In the genomic region with DNA sequence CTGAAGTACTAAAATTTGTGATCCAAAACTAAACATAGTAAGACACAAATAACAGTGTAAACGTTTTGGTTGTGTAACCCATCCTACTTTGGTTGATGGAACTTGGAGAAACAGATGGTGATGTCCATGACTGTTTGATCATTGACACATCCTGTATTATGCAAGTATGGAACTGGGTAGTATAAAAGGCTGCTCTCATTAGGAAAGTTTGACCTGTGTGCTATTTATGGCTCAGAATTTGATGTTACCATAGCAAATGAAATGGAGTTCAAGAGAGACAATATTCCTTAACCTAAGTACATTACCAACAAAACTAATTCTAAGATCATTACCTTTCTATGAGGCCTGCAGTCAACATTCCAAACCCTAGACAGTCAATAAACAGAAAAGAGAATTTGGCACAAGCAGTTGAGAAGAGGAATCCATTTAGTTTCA, we compare ENCODE assay signal across 1 cellular context.
TF ChIP-seq lines count a peak whose summit lies in the region.

No MANE protein-coding gene starts in this region.

TF ChIP-seq in HepG2, 621 proteins besides CTCF, POLR2A, EP300 and RAD21 (continued from another document and continues in another):
- no peak for TF ChIP-seq ZNF513 (CRISPR knock-in tag; conservative IDR thresholded peaks at IDR 0.05)
- TF ChIP-seq ZNF546 (CRISPR knock-in tag; conservative IDR thresholded peaks at IDR 0.05) = no peak
- TF ChIP-seq FOXA3 (CRISPR knock-in tag; IDR thresholded peaks at IDR 0.05) = peak; percentile 64
- TF ChIP-seq ZNF556 (CRISPR knock-in tag; IDR thresholded peaks at IDR 0.05; ENCODE audit: borderline replicate concordance) = no peak
- TF ChIP-seq ZNF567 (CRISPR knock-in tag; IDR thresholded peaks at IDR 0.05; ENCODE audit: borderline replicate concordance) = no peak
- 0 out of 2 replicates have a peak, but pooled peaks have one; percentile 33 for TF ChIP-seq ZNF12 (CRISPR knock-in tag; IDR thresholded peaks at IDR 0.05)
- TF ChIP-seq ZNF670 (CRISPR knock-in tag; IDR thresholded peaks at IDR 0.05; ENCODE audit: borderline replicate concordance) = no peak; the same call in 1 of the 2 replicates
- no peak for TF ChIP-seq ZFP41 (CRISPR knock-in tag; IDR thresholded peaks at IDR 0.05; ENCODE audit: borderline replicate concordance)
- 0 out of 2 replicates have a peak, but pooled peaks have one; percentile 44 for TF ChIP-seq ZBTB34 (CRISPR knock-in tag; IDR thresholded peaks at IDR 0.05)
- TF ChIP-seq, protein P1, sequence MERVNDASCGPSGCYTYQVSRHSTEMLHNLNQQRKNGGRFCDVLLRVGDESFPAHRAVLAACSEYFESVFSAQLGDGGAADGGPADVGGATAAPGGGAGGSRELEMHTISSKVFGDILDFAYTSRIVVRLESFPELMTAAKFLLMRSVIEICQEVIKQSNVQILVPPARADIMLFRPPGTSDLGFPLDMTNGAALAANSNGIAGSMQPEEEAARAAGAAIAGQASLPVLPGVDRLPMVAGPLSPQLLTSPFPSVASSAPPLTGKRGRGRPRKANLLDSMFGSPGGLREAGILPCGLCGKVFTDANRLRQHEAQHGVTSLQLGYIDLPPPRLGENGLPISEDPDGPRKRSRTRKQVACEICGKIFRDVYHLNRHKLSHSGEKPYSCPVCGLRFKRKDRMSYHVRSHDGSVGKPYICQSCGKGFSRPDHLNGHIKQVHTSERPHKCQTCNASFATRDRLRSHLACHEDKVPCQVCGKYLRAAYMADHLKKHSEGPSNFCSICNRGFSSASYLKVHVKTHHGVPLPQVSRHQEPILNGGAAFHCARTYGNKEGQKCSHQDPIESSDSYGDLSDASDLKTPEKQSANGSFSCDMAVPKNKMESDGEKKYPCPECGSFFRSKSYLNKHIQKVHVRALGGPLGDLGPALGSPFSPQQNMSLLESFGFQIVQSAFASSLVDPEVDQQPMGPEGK (CRISPR knock-in tag; IDR thresholded peaks at IDR 0.05) = no peak
- no peak for TF ChIP-seq NRL (CRISPR knock-in tag; IDR thresholded peaks at IDR 0.05; ENCODE audit: borderline replicate concordance)
- TF ChIP-seq, protein P2, sequence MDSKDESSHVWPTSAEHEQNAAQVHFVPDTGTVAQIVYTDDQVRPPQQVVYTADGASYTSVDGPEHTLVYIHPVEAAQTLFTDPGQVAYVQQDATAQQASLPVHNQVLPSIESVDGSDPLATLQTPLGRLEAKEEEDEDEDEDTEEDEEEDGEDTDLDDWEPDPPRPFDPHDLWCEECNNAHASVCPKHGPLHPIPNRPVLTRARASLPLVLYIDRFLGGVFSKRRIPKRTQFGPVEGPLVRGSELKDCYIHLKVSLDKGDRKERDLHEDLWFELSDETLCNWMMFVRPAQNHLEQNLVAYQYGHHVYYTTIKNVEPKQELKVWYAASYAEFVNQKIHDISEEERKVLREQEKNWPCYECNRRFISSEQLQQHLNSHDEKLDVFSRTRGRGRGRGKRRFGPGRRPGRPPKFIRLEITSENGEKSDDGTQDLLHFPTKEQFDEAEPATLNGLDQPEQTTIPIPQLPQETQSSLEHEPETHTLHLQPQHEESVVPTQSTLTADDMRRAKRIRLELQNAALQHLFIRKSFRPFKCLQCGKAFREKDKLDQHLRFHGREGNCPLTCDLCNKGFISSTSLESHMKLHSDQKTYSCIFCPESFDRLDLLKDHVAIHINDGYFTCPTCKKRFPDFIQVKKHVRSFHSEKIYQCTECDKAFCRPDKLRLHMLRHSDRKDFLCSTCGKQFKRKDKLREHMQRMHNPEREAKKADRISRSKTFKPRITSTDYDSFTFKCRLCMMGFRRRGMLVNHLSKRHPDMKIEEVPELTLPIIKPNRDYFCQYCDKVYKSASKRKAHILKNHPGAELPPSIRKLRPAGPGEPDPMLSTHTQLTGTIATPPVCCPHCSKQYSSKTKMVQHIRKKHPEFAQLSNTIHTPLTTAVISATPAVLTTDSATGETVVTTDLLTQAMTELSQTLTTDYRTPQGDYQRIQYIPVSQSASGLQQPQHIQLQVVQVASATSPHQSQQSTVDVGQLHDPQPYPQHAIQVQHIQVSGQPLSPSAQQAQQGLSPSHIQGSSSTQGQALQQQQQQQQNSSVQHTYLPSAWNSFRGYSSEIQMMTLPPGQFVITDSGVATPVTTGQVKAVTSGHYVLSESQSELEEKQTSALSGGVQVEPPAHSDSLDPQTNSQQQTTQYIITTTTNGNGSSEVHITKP (CRISPR knock-in tag; IDR thresholded peaks at IDR 0.05; ENCODE audit: low read depth) = no peak
- no peak for TF ChIP-seq ZC3H13 (CRISPR knock-in tag; IDR thresholded peaks at IDR 0.05)
- TF ChIP-seq ZNF264 (CRISPR knock-in tag; IDR thresholded peaks at IDR 0.05) = 0 out of 2 replicates have a peak, but pooled peaks have one; percentile 52
- no peak for TF ChIP-seq CENPBD1 (CRISPR knock-in tag; IDR thresholded peaks at IDR 0.05; ENCODE audit: borderline replicate concordance, low read depth)
- TF ChIP-seq, protein P3, sequence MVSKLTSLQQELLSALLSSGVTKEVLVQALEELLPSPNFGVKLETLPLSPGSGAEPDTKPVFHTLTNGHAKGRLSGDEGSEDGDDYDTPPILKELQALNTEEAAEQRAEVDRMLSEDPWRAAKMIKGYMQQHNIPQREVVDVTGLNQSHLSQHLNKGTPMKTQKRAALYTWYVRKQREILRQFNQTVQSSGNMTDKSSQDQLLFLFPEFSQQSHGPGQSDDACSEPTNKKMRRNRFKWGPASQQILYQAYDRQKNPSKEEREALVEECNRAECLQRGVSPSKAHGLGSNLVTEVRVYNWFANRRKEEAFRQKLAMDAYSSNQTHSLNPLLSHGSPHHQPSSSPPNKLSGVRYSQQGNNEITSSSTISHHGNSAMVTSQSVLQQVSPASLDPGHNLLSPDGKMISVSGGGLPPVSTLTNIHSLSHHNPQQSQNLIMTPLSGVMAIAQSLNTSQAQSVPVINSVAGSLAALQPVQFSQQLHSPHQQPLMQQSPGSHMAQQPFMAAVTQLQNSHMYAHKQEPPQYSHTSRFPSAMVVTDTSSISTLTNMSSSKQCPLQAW (CRISPR knock-in tag; IDR thresholded peaks at IDR 0.05) = no peak
- no peak for TF ChIP-seq GATAD1 (CRISPR knock-in tag; IDR thresholded peaks at IDR 0.05)
- no peak for TF ChIP-seq NFE2 (CRISPR knock-in tag; IDR thresholded peaks at IDR 0.05)
- TF ChIP-seq, protein P4, sequence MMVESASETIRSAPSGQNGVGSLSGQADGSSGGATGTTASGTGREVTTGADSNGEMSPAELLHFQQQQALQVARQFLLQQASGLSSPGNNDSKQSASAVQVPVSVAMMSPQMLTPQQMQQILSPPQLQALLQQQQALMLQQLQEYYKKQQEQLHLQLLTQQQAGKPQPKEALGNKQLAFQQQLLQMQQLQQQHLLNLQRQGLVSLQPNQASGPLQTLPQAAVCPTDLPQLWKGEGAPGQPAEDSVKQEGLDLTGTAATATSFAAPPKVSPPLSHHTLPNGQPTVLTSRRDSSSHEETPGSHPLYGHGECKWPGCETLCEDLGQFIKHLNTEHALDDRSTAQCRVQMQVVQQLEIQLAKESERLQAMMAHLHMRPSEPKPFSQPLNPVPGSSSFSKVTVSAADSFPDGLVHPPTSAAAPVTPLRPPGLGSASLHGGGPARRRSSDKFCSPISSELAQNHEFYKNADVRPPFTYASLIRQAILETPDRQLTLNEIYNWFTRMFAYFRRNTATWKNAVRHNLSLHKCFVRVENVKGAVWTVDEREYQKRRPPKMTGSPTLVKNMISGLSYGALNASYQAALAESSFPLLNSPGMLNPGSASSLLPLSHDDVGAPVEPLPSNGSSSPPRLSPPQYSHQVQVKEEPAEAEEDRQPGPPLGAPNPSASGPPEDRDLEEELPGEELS (CRISPR knock-in tag; IDR thresholded peaks at IDR 0.05) = peak; percentile 71
- TF ChIP-seq KDM5B (CRISPR knock-in tag; IDR thresholded peaks at IDR 0.05; ENCODE audit: borderline replicate concordance) = no peak
- TF ChIP-seq THAP11 (CRISPR knock-in tag; IDR thresholded peaks at IDR 0.05) = no peak
- TF ChIP-seq, protein P5, sequence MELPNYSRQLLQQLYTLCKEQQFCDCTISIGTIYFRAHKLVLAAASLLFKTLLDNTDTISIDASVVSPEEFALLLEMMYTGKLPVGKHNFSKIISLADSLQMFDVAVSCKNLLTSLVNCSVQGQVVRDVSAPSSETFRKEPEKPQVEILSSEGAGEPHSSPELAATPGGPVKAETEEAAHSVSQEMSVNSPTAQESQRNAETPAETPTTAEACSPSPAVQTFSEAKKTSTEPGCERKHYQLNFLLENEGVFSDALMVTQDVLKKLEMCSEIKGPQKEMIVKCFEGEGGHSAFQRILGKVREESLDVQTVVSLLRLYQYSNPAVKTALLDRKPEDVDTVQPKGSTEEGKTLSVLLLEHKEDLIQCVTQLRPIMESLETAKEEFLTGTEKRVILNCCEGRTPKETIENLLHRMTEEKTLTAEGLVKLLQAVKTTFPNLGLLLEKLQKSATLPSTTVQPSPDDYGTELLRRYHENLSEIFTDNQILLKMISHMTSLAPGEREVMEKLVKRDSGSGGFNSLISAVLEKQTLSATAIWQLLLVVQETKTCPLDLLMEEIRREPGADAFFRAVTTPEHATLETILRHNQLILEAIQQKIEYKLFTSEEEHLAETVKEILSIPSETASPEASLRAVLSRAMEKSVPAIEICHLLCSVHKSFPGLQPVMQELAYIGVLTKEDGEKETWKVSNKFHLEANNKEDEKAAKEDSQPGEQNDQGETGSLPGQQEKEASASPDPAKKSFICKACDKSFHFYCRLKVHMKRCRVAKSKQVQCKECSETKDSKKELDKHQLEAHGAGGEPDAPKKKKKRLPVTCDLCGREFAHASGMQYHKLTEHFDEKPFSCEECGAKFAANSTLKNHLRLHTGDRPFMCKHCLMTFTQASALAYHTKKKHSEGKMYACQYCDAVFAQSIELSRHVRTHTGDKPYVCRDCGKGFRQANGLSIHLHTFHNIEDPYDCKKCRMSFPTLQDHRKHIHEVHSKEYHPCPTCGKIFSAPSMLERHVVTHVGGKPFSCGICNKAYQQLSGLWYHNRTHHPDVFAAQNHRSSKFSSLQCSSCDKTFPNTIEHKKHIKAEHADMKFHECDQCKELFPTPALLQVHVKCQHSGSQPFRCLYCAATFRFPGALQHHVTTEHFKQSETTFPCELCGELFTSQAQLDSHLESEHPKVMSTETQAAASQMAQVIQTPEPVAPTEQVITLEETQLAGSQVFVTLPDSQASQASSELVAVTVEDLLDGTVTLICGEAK (IDR thresholded peaks at IDR 0.05) = no peak
- TF ChIP-seq, protein P5 (CRISPR knock-in tag; IDR thresholded peaks at IDR 0.05) = no peak
- TF ChIP-seq, protein P6, sequence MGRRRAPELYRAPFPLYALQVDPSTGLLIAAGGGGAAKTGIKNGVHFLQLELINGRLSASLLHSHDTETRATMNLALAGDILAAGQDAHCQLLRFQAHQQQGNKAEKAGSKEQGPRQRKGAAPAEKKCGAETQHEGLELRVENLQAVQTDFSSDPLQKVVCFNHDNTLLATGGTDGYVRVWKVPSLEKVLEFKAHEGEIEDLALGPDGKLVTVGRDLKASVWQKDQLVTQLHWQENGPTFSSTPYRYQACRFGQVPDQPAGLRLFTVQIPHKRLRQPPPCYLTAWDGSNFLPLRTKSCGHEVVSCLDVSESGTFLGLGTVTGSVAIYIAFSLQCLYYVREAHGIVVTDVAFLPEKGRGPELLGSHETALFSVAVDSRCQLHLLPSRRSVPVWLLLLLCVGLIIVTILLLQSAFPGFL (CRISPR knock-in tag; IDR thresholded peaks at IDR 0.05) = no peak
- no peak for TF ChIP-seq ZFP36L1 (CRISPR knock-in tag; IDR thresholded peaks at IDR 0.05)
- no peak for TF ChIP-seq ZNF24 (IDR thresholded peaks at IDR 0.05)
- TF ChIP-seq ZKSCAN5 (CRISPR knock-in tag; IDR thresholded peaks at IDR 0.05) = no peak
